17 cellular contexts compared by ENCODE assay signal in the genomic region with DNA sequence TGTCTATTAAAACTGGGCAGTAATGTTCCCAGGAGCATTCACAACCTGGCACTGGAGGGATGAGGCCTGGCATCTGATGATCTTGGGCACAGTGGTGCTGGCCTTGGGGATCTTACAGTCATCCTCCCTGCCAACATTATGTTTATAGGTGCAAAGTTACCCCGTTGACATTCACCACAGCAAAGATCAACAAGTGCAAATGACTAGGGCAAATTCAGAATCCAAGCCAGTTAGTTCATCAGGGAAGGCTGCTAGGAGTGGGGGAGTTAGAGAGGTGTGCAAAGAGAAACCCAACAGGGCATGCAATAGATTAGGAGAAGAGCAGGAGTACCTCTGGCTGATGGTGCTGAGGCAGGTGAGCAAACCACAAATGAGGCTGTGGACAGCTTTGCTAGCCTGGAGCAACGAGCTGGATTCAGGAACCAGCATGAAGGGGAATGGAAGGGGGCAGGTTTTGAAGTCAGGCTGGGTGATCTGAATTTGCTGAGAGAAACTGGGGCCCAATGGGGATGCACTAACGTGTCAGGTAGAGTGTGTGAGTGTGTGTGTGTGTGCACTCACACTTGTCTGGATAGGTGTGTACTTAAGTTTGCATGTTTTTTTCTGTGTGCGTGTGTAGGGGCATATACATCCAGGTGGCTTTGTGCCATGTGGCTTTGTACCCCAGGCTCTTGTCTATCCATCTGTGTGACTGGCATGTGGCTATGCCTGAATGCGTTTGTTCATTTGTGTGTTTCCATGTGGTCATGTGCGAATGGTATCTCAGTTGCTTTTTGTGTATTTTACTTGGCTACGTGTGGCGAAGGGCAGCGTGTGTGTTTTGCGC. TPM values are rescaled to one million over a fixed set of nuclear protein-coding genes. Genes with fewer than 3 reads are reported as not detected.
A peak's percentile ranks its signal among the peaks of the same experiment; 100 is the strongest.
DNase-seq lines count a peak whose midpoint lies in the region; FAIRE-seq and TF ChIP-seq lines count a peak whose summit lies in the region.
"Had no signal": no experiment of that assay in that cellular context is flagged by ENCODE, and none has a peak within 500 bp of the region (broad histone marks: within the 10 kb centered on the region; RNA-seq: fewer than 3 reads in every experiment).

No MANE protein-coding gene starts in this region.

- no peak overlapping the region for H3K27ac Mint-ChIP-seq in astrocyte (ENCODE audit: unreplicated experiment)
- H3K27ac Mint-ChIP-seq: dendritic cell treated with granulocyte-macrophage colony-stimulating factor and Interleukin-4, amounts not matched to agents 40 ng/mL and 50 ng/mL, for 4 days had no signal

- peak overlapping the region; percentile 81 for H3K4me2 ChIP-seq in astrocyte (ENCODE audit: low read length)

- FAIRE-seq in astrocyte (lab: Jason Lieb, UNC), result no peak
- FAIRE-seq: A204.1 had no signal

- TF ChIP-seq CTCF in astrocyte (IDR thresholded peaks at IDR 0.05; ENCODE audit: insufficient read depth, low read depth, low read length), result no peak
- no peak for TF ChIP-seq CTCF in GM13977 (IDR thresholded peaks at IDR 0.05; ENCODE audit: extremely low read depth, insufficient read depth, missing control alignments)

- H3K9ac ChIP-seq in HUES64 (ENCODE audit: low read depth, low read length), result peak overlapping the region; percentile 6; the same call in 1 of the 2 replicates
- H3K9ac ChIP-seq in astrocyte (ENCODE audit: low read length), result no peak overlapping the region

- H3K27me3 ChIP-seq in HUES64 (ENCODE audit: insufficient read depth, low read length), result peaks cover 97% of the 10 kb centered on the region
- peaks cover 82% of the 10 kb centered on the region for H3K27me3 ChIP-seq in astrocyte (ENCODE audit: insufficient read depth, low read length)
- H3K27me3 ChIP-seq in neuron (ENCODE audit: insufficient read depth, low read length), result peaks cover 67% of the 10 kb centered on the region

- peaks cover 10% of the 10 kb centered on the region for H3K27me3 Mint-ChIP-seq in astrocyte (ENCODE audit: low read depth, unreplicated experiment)

- H3K4me3 Mint-ChIP-seq in astrocyte (ENCODE audit: unreplicated experiment), result peak overlapping the region; percentile 75

- peaks cover 16% of the 10 kb centered on the region for H4K20me1 ChIP-seq in astrocyte (ENCODE audit: insufficient read depth, low read length)

- H3K36me3 ChIP-seq in HUES64 (ENCODE audit: insufficient read depth, low read length) (no peaks in the 10 kb centered on the region), astrocyte (ENCODE audit: insufficient read depth, low read length) (no peaks in the 10 kb centered on the region), neuron (ENCODE audit: insufficient read depth, low read length) (no peaks in the 10 kb centered on the region)

- no peaks in the 10 kb centered on the region for H3K9me3 Mint-ChIP-seq in astrocyte (ENCODE audit: unreplicated experiment)
- H3K9me3 Mint-ChIP-seq: activated naive CD4-positive, alpha-beta T cell treated with anti-CD3 and anti-CD28 coated beads, Interleukin-2, amount 50 U/mL, for 72 hours; dendritic cell treated with granulocyte-macrophage colony-stimulating factor and Interleukin-4, amounts not matched to agents 40 ng/mL and 50 ng/mL, for 4 days had no signal

- H3K27ac ChIP-seq in HUES64 (ENCODE audit: low read depth, low read length) (no peak overlapping the region), astrocyte (ENCODE audit: low read depth, low read length) (no peak overlapping the region)

- no peaks in the 10 kb centered on the region for H3K79me2 ChIP-seq in astrocyte (ENCODE audit: insufficient read depth, low read length)

- H3K4me1 ChIP-seq in HUES64 (ENCODE audit: insufficient read depth, low read length), result peaks cover 45% of the 10 kb centered on the region
- peaks cover 14% of the 10 kb centered on the region for H3K4me1 ChIP-seq in astrocyte (ENCODE audit: insufficient read depth, low read length)
- H3K4me1 ChIP-seq in neuron (ENCODE audit: insufficient read depth, low read length), result peaks cover 38% of the 10 kb centered on the region

- no peaks in the 10 kb centered on the region for H3K36me3 Mint-ChIP-seq in astrocyte (ENCODE audit: low read depth, unreplicated experiment)
- H3K36me3 Mint-ChIP-seq: activated naive CD4-positive, alpha-beta T cell treated with anti-CD3 and anti-CD28 coated beads, Interleukin-2, amount 50 U/mL, for 72 hours had no signal

- H3K4me1 Mint-ChIP-seq in astrocyte (ENCODE audit: low read depth, unreplicated experiment), result peaks cover 2% of the 10 kb centered on the region

- peak overlapping the region; percentile 52 for H3K4me3 ChIP-seq in HUES64 (ENCODE audit: low read length)
- H3K4me3 ChIP-seq in astrocyte (ENCODE audit: insufficient read depth, low read depth, low read length), result no peak overlapping the region
- H3K4me3 ChIP-seq in neuron (ENCODE audit: low read length), result peak overlapping the region; percentile 19
- H3K4me3 ChIP-seq: lung had no signal

- 48% methylated on average over 9 of the region's 10 CpGs for WGBS in HUES64

- H2AFZ ChIP-seq in astrocyte (ENCODE audit: low read depth, low read length) (no peak overlapping the region), neuron (ENCODE audit: low read depth, low read length) (no peak overlapping the region)

- DNase-seq in NCI-H2107 treated with DMSO at 0.1 percent for 48 hours (lab: John Stamatoyannopoulos, UW; ENCODE audit: unreplicated experiment) (peak; percentile 69), NCI-H2107 (lab: John Stamatoyannopoulos, UW) (no peak), astrocyte (ENCODE audit: low read depth) (no peak), 8988T (no peak), NCI-H524 treated with DMSO at 0.1 percent for 48 hours (lab: John Stamatoyannopoulos, UW) (no peak), GM13977 (ENCODE audit: low spot score) (no peak)
- DNase-seq: activated CD4-positive, alpha-beta T cell treated with anti-CD3 and anti-CD28 coated beads, Interleukin-2, amount 50 U/mL, for 4 hours; MV-4-11; stimulated activated CD4-positive, alpha-beta T cell treated with anti-CD3 and anti-CD28 coated beads, Interleukin-4, amount 100 ng/mL, for 1 hour had no signal

- in situ Hi-C loops in GM13977 (cut with MboI; ENCODE audit: low pct_unique_long_range_greater_than_20kb, low sequenced_read_pairs, unreplicated experiment), result no loop called here

- H3K9me3 ChIP-seq in HUES64 (ENCODE audit: insufficient read depth, low read depth, low read length) (no peaks in the 10 kb centered on the region), astrocyte (ENCODE audit: insufficient read depth, low read depth, low read length) (no peaks in the 10 kb centered on the region), neuron (ENCODE audit: low read length) (peaks cover 5% of the 10 kb centered on the region)

RNA-seq across cellular contexts. Expression of a gene that starts 1.6 kb away (rescaled TPM):
- polyA plus RNA-seq in HUES64 (2013, experiment 1 of 2), result not detected
- polyA plus RNA-seq in HUES64 (2013, experiment 2 of 2), result not detected
- not detected in 2 replicates for total RNA-seq in astrocyte
- total RNA-seq: activated naive CD4-positive, alpha-beta T cell treated with anti-CD3 and anti-CD28 coated beads, Interleukin-2, amount 50 U/mL, for 72 hours; Daoy; glomerular endothelial cell; lung had no signal
- polyA plus RNA-seq: lung had no signal

RNA-seq across cellular contexts. Expression of a gene that starts 22.9 kb away (rescaled TPM):
- polyA plus RNA-seq in HUES64 (2013, experiment 1 of 2), result 12.8 TPM
- 20.5 TPM for polyA plus RNA-seq in HUES64 (2013, experiment 2 of 2)
- 85.2 and 102 TPM in 2 replicates for total RNA-seq in astrocyte
